ENCODE assay signal across 1 cellular context in the genomic region with DNA sequence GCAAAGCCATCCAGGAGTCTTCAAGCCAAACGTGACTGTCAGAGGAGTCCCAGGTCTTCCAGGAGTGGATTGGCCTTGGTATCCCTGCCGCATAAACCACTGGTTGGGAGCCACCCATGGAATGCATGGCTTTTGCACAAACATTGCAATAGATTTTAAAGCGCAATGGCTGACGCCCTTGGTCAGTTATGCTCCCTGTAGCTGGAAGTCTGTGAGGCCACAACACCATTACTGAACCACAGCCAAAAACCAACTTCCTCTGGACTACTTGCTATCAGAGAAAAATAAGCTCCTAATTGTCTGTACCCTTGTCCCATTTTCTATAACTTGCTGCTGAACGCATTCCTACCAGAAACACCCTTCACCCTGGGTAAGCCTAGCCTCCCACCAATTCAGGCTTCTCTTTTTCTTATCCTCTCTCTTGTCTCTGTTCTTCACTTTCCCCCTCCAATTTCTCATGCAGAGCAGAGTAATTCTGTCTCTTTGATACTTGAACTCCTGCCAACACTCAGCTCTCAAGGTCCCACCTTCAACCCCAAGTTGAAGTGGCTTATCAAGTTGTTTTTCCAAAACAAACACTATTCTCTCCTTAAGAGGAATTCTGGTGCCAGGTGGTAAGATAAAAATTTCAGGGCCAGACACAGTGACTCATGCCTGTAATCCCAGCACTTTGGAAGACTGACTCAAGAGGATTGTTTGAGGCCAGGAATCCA.
TF ChIP-seq lines count a peak whose summit lies in the region.

No MANE protein-coding gene starts in this region.

TF ChIP-seq in HEK293, 187 proteins besides CTCF, POLR2A, EP300 and RAD21 (continued from another document and continues in another):
- TF ChIP-seq, protein P1, sequence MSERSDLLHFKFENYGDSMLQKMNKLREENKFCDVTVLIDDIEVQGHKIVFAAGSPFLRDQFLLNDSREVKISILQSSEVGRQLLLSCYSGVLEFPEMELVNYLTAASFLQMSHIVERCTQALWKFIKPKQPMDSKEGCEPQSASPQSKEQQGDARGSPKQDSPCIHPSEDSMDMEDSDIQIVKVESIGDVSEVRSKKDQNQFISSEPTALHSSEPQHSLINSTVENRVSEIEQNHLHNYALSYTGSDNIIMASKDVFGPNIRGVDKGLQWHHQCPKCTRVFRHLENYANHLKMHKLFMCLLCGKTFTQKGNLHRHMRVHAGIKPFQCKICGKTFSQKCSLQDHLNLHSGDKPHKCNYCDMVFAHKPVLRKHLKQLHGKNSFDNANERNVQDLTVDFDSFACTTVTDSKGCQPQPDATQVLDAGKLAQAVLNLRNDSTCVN (tag by site-specific recombination; optimal IDR thresholded peaks at IDR 0.05) = no peak
- TF ChIP-seq, protein P2, sequence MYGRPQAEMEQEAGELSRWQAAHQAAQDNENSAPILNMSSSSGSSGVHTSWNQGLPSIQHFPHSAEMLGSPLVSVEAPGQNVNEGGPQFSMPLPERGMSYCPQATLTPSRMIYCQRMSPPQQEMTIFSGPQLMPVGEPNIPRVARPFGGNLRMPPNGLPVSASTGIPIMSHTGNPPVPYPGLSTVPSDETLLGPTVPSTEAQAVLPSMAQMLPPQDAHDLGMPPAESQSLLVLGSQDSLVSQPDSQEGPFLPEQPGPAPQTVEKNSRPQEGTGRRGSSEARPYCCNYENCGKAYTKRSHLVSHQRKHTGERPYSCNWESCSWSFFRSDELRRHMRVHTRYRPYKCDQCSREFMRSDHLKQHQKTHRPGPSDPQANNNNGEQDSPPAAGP (tag by site-specific recombination; IDR thresholded peaks at IDR 0.05) = peak; percentile 84
- TF ChIP-seq ZNF274 (IDR thresholded peaks at IDR 0.05; ENCODE audit: low read length) = no peak
- no peak for TF ChIP-seq ZNF274 (tag by site-specific recombination; IDR thresholded peaks at IDR 0.05; ENCODE audit: borderline replicate concordance)
- TF ChIP-seq ZNF585B (tag by site-specific recombination; IDR thresholded peaks at IDR 0.05) = no peak
- TF ChIP-seq ZNF629 (tag by site-specific recombination; IDR thresholded peaks at IDR 0.05) = peak; percentile 74
- TF ChIP-seq, protein P3, sequence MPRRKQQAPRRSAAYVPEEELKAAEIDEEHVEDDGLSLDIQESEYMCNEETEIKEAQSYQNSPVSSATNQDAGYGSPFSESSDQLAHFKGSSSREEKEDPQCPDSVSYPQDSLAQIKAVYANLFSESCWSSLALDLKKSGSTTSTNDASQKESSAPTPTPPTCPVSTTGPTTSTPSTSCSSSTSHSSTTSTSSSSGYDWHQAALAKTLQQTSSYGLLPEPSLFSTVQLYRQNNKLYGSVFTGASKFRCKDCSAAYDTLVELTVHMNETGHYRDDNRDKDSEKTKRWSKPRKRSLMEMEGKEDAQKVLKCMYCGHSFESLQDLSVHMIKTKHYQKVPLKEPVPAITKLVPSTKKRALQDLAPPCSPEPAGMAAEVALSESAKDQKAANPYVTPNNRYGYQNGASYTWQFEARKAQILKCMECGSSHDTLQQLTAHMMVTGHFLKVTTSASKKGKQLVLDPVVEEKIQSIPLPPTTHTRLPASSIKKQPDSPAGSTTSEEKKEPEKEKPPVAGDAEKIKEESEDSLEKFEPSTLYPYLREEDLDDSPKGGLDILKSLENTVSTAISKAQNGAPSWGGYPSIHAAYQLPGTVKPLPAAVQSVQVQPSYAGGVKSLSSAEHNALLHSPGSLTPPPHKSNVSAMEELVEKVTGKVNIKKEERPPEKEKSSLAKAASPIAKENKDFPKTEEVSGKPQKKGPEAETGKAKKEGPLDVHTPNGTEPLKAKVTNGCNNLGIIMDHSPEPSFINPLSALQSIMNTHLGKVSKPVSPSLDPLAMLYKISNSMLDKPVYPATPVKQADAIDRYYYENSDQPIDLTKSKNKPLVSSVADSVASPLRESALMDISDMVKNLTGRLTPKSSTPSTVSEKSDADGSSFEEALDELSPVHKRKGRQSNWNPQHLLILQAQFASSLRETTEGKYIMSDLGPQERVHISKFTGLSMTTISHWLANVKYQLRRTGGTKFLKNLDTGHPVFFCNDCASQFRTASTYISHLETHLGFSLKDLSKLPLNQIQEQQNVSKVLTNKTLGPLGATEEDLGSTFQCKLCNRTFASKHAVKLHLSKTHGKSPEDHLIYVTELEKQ (tag by site-specific recombination; IDR thresholded peaks at IDR 0.05; ENCODE audit: borderline replicate concordance) = peak; percentile 66; the same call in 1 of the 2 replicates
- TF ChIP-seq ZNF514 (tag by site-specific recombination; IDR thresholded peaks at IDR 0.05) = no peak
- peak; percentile 42 for TF ChIP-seq GLIS1 (tag by site-specific recombination; IDR thresholded peaks at IDR 0.05)
- no peak for TF ChIP-seq ZNF433 (tag by site-specific recombination; IDR thresholded peaks at IDR 0.05; ENCODE audit: low read depth)
- TF ChIP-seq, protein P4, sequence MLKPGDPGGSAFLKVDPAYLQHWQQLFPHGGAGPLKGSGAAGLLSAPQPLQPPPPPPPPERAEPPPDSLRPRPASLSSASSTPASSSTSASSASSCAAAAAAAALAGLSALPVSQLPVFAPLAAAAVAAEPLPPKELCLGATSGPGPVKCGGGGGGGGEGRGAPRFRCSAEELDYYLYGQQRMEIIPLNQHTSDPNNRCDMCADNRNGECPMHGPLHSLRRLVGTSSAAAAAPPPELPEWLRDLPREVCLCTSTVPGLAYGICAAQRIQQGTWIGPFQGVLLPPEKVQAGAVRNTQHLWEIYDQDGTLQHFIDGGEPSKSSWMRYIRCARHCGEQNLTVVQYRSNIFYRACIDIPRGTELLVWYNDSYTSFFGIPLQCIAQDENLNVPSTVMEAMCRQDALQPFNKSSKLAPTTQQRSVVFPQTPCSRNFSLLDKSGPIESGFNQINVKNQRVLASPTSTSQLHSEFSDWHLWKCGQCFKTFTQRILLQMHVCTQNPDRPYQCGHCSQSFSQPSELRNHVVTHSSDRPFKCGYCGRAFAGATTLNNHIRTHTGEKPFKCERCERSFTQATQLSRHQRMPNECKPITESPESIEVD (tag by site-specific recombination; IDR thresholded peaks at IDR 0.05) = peak; percentile 93
- TF ChIP-seq HOXC10 (CRISPR knock-in tag; IDR thresholded peaks at IDR 0.05) = no peak
- TF ChIP-seq, protein P5, sequence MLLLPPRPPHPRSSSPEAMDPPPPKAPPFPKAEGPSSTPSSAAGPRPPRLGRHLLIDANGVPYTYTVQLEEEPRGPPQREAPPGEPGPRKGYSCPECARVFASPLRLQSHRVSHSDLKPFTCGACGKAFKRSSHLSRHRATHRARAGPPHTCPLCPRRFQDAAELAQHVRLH (tag by site-specific recombination; IDR thresholded peaks at IDR 0.05) = peak; percentile 75
- TF ChIP-seq, protein P6, sequence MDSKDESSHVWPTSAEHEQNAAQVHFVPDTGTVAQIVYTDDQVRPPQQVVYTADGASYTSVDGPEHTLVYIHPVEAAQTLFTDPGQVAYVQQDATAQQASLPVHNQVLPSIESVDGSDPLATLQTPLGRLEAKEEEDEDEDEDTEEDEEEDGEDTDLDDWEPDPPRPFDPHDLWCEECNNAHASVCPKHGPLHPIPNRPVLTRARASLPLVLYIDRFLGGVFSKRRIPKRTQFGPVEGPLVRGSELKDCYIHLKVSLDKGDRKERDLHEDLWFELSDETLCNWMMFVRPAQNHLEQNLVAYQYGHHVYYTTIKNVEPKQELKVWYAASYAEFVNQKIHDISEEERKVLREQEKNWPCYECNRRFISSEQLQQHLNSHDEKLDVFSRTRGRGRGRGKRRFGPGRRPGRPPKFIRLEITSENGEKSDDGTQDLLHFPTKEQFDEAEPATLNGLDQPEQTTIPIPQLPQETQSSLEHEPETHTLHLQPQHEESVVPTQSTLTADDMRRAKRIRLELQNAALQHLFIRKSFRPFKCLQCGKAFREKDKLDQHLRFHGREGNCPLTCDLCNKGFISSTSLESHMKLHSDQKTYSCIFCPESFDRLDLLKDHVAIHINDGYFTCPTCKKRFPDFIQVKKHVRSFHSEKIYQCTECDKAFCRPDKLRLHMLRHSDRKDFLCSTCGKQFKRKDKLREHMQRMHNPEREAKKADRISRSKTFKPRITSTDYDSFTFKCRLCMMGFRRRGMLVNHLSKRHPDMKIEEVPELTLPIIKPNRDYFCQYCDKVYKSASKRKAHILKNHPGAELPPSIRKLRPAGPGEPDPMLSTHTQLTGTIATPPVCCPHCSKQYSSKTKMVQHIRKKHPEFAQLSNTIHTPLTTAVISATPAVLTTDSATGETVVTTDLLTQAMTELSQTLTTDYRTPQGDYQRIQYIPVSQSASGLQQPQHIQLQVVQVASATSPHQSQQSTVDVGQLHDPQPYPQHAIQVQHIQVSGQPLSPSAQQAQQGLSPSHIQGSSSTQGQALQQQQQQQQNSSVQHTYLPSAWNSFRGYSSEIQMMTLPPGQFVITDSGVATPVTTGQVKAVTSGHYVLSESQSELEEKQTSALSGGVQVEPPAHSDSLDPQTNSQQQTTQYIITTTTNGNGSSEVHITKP (tag by site-specific recombination; IDR thresholded peaks at IDR 0.05) = peak; percentile 63
- TF ChIP-seq ZNF239 (tag by site-specific recombination; IDR thresholded peaks at IDR 0.05) = no peak
- TF ChIP-seq SP3 (tag by site-specific recombination; IDR thresholded peaks at IDR 0.05) = peak; percentile 18; the same call in 1 of the 2 replicates
- TF ChIP-seq, protein P7, sequence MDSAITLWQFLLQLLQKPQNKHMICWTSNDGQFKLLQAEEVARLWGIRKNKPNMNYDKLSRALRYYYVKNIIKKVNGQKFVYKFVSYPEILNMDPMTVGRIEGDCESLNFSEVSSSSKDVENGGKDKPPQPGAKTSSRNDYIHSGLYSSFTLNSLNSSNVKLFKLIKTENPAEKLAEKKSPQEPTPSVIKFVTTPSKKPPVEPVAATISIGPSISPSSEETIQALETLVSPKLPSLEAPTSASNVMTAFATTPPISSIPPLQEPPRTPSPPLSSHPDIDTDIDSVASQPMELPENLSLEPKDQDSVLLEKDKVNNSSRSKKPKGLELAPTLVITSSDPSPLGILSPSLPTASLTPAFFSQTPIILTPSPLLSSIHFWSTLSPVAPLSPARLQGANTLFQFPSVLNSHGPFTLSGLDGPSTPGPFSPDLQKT (IDR thresholded peaks at IDR 0.05; ENCODE audit: borderline replicate concordance, low read depth, low read length) = no peak
- no peak for TF ChIP-seq ZNF121 (tag by site-specific recombination; IDR thresholded peaks at IDR 0.05)
- TF ChIP-seq, protein P8, sequence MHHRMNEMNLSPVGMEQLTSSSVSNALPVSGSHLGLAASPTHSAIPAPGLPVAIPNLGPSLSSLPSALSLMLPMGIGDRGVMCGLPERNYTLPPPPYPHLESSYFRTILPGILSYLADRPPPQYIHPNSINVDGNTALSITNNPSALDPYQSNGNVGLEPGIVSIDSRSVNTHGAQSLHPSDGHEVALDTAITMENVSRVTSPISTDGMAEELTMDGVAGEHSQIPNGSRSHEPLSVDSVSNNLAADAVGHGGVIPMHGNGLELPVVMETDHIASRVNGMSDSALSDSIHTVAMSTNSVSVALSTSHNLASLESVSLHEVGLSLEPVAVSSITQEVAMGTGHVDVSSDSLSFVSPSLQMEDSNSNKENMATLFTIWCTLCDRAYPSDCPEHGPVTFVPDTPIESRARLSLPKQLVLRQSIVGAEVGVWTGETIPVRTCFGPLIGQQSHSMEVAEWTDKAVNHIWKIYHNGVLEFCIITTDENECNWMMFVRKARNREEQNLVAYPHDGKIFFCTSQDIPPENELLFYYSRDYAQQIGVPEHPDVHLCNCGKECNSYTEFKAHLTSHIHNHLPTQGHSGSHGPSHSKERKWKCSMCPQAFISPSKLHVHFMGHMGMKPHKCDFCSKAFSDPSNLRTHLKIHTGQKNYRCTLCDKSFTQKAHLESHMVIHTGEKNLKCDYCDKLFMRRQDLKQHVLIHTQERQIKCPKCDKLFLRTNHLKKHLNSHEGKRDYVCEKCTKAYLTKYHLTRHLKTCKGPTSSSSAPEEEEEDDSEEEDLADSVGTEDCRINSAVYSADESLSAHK (tag by site-specific recombination; IDR thresholded peaks at IDR 0.05) = no peak
- no peak for TF ChIP-seq ZNF248 (tag by site-specific recombination; IDR thresholded peaks at IDR 0.05)
- TF ChIP-seq BCL11A (tag by site-specific recombination; IDR thresholded peaks at IDR 0.05; ENCODE audit: low read depth) = peak; percentile 36; the same call in 1 of the 2 replicates
- no peak; the same call in 1 of the 2 replicates for TF ChIP-seq ZNF391 (tag by site-specific recombination; IDR thresholded peaks at IDR 0.05; ENCODE audit: borderline replicate concordance, low read depth)
- TF ChIP-seq ZXDB (tag by site-specific recombination; IDR thresholded peaks at IDR 0.05) = peak; percentile 88
- no peak for TF ChIP-seq ZNF146 (tag by site-specific recombination; IDR thresholded peaks at IDR 0.05)
- no peak for TF ChIP-seq ZNF133 (tag by site-specific recombination; IDR thresholded peaks at IDR 0.05)
- TF ChIP-seq, protein P9, sequence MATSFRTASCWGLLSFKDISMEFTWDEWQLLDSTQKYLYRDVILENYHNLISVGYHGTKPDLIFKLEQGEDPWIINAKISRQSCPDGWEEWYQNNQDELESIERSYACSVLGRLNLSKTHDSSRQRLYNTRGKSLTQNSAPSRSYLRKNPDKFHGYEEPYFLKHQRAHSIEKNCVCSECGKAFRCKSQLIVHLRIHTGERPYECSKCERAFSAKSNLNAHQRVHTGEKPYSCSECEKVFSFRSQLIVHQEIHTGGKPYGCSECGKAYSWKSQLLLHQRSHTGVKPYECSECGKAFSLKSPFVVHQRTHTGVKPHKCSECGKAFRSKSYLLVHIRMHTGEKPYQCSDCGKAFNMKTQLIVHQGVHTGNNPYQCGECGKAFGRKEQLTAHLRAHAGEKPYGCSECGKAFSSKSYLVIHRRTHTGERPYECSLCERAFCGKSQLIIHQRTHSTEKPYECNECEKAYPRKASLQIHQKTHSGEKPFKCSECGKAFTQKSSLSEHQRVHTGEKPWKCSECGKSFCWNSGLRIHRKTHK (tag by site-specific recombination; IDR thresholded peaks at IDR 0.05) = no peak
- TF ChIP-seq KLF1 (tag by site-specific recombination; IDR thresholded peaks at IDR 0.05) = peak; percentile 48; the same call in 1 of the 2 replicates
- TF ChIP-seq GLI2 (tag by site-specific recombination; IDR thresholded peaks at IDR 0.05; ENCODE audit: borderline replicate concordance, low read depth) = peak; percentile 55; the same call in 1 of the 2 replicates
- no peak for TF ChIP-seq ZFP3 (tag by site-specific recombination; IDR thresholded peaks at IDR 0.05; ENCODE audit: low read depth)
- no peak for TF ChIP-seq ZNF175 (tag by site-specific recombination; IDR thresholded peaks at IDR 0.05)
- TF ChIP-seq YY2 (tag by site-specific recombination; IDR thresholded peaks at IDR 0.05) = no peak
- TF ChIP-seq ZNF843 (tag by site-specific recombination; IDR thresholded peaks at IDR 0.05) = peak; percentile 90
- peak; percentile 37 for TF ChIP-seq ZNF335 (tag by site-specific recombination; conservative IDR thresholded peaks at IDR 0.05)
- TF ChIP-seq, protein P10, sequence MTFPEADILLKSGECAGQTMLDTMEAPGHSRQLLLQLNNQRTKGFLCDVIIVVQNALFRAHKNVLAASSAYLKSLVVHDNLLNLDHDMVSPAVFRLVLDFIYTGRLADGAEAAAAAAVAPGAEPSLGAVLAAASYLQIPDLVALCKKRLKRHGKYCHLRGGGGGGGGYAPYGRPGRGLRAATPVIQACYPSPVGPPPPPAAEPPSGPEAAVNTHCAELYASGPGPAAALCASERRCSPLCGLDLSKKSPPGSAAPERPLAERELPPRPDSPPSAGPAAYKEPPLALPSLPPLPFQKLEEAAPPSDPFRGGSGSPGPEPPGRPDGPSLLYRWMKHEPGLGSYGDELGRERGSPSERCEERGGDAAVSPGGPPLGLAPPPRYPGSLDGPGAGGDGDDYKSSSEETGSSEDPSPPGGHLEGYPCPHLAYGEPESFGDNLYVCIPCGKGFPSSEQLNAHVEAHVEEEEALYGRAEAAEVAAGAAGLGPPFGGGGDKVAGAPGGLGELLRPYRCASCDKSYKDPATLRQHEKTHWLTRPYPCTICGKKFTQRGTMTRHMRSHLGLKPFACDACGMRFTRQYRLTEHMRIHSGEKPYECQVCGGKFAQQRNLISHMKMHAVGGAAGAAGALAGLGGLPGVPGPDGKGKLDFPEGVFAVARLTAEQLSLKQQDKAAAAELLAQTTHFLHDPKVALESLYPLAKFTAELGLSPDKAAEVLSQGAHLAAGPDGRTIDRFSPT (tag by site-specific recombination; IDR thresholded peaks at IDR 0.05) = no peak
- no peak for TF ChIP-seq ZBTB7A (tag by site-specific recombination; IDR thresholded peaks at IDR 0.05; ENCODE audit: low read depth)
- TF ChIP-seq TCF7L2 (IDR thresholded peaks at IDR 0.05; ENCODE audit: borderline replicate concordance, low read depth, low read length) = peak; percentile 74; the same call in 1 of the 2 replicates
